In the genomic region with DNA sequence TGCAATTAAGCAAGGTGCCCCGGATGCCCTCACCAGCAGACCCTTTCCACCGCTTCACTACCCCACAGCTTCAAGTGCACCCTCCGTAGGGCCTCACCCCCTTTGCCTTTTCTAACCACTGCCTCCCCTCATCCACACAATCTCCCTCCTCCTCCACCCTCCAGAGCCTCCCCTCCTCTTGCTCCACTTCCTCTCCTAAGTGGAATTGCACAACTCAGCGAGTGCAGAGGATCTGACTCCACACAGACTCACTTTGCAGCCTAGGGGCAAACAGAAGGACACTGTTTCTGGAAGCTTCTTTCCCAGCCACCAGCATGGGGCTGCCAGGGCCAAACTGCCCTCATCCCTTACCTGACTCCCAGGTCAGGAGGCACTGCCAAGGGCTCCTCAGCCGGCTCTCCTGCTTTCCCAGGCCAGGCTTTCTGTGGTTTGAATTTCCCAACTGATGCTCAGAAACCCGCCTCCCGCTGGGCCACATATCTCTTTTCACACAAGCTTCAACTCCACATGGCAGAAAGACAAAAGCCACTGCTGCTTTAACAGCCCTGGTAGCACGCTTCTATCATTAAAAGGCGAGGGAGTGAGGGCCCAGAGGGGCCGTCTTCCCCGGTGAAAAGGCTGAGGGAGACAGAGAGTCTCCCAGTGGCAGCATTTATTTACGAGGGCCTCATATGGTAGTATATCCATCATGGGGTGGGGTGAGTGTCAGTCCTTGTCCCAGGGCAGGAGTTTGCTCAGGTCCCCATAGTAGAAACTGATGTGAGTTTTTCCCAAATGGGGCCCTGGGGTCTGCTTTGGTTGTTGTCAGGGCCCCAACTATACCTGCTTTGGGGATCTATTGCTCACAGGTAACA, we compare ENCODE assay signal across 9 cellular contexts.
DNase-seq lines count a peak whose midpoint lies in the region; ATAC-seq, FAIRE-seq and TF ChIP-seq lines count a peak whose summit lies in the region.
"Had no signal": no experiment of that assay in that cellular context is flagged by ENCODE, and none has a peak within 500 bp of the region (broad histone marks: within the 10 kb centered on the region; RNA-seq: fewer than 3 reads in every experiment).

No MANE protein-coding gene starts in this region.

- H3K27ac ChIP-seq in K562 (ENCODE audit: extremely low read depth, low read depth, low read length) = no peak overlapping the region; the same call in 2 of the 3 replicates
- peak overlapping the region; percentile 3 for H3K27ac ChIP-seq in vagina
- no peak overlapping the region for H3K27ac ChIP-seq in OCI-LY7 (ENCODE audit: low read depth, low read length, poor library complexity, severe bottlenecking)
- H3K27ac ChIP-seq: A549 had no signal

- H3K9ac ChIP-seq in K562 (ENCODE audit: insufficient read depth in 1 of 2, low read depth in 2 of 2, low read length in 2 of 2) = no peak overlapping the region

- in situ Hi-C loops in K562 (cut with MboI) = no loop called here

- intact Hi-C loops in K562 (cut with micrococcal nuclease) (no loop called here), vagina (cut with DNase I) (no loop called here), OCI-LY7 (cut with micrococcal nuclease; ENCODE audit: unreplicated experiment) (no loop called here)

- POLR2A ChIA-PET in K562 (lab: Yijun Ruan, JAX) = interaction anchor here (0.8 to 2.0 kb wide), 4 partner anchors 9 to 21 kb away, joined by 3 to 5 read pairs (median 4); no protein-coding TSS in a partner anchor
- POLR2A ChIA-PET in OCI-LY7 (lab: Charles Lee) = no interaction called here

- H3K36me3 ChIP-seq in K562 (ENCODE audit: control insufficient read depth, insufficient read depth, low read length) (no peaks in the 10 kb centered on the region), vagina (no peaks in the 10 kb centered on the region), OCI-LY7 (ENCODE audit: insufficient read depth, low read length) (no peaks in the 10 kb centered on the region)

- no peak overlapping the region for H3K4me3 ChIP-seq in K562
- no peak overlapping the region for H3K4me3 ChIP-seq in vagina
- H3K4me3 ChIP-seq in OCI-LY7 (ENCODE audit: low read depth, low read length, poor library complexity, severe bottlenecking) = no peak overlapping the region
- H3K4me3 ChIP-seq: A549 had no signal

- H3K9me2 ChIP-seq in OCI-LY7 (ENCODE audit: insufficient read depth, low read length) = no peaks in the 10 kb centered on the region

- H3K79me2 ChIP-seq in K562 (ENCODE audit: control insufficient read depth, insufficient read depth, low read length) (no peaks in the 10 kb centered on the region), OCI-LY7 (ENCODE audit: insufficient read depth, low read depth, low read length) (no peaks in the 10 kb centered on the region)

- no peak for TF ChIP-seq CTCF in K562 (IDR thresholded peaks at IDR 0.05 in 2 of 3, conservative IDR thresholded peaks at IDR 0.05 in 1 of 3; ENCODE audit: insufficient read depth in 2 of 3, low read depth in 1 of 3, low read length in 3 of 3)
- no peak for TF ChIP-seq CTCF in vagina (IDR thresholded peaks at IDR 0.05)
- TF ChIP-seq CTCF in OCI-LY7 (conservative IDR thresholded peaks at IDR 0.05; ENCODE audit: low read length) = no peak

- no peak for ATAC-seq in K562
- ATAC-seq in left lobe of liver = peak; percentile 58
- ATAC-seq in activated naive CD8-positive, alpha-beta T cell treated with anti-CD3 and anti-CD28 coated beads, Interleukin-2, amount 50 U/mL, for 24 hours = no peak
- ATAC-seq: A549 had no signal

- TF ChIP-seq RAD21 in K562 (CRISPR knock-in tag; conservative IDR thresholded peaks at IDR 0.05 in 1 of 2, IDR thresholded peaks at IDR 0.05 in 1 of 2) = no peak

- H3K9me3 ChIP-seq in K562 (replicated peaks; ENCODE audit: control insufficient read depth, insufficient read depth, low read depth, low read length) (no peaks in the 10 kb centered on the region), vagina (no peaks in the 10 kb centered on the region), OCI-LY7 (ENCODE audit: low read length) (no peaks in the 10 kb centered on the region)
- H3K9me3 ChIP-seq: A549 had no signal

- H3K9me1 ChIP-seq in K562 (ENCODE audit: control insufficient read depth, insufficient read depth, low read length) = no peaks in the 10 kb centered on the region

- H3K4me1 Mint-ChIP-seq in activated naive CD8-positive, alpha-beta T cell treated with anti-CD3 and anti-CD28 coated beads, Interleukin-2, amount 50 U/mL, for 24 hours = peaks cover 15% of the 10 kb centered on the region

- DNase-seq in NCI-H510A treated with DMSO at 0.1 percent for 48 hours (lab: John Stamatoyannopoulos, UW) (peak; percentile 21), NCI-H510A (lab: John Stamatoyannopoulos, UW) (no peak), K562 (ENCODE audit: extremely low read depth in 1 of 4, low spot score in 3 of 4) (no peak), left lobe of liver (ENCODE audit: low spot score) (peak; percentile 65), vagina (ENCODE audit: extremely low spot score in 2 of 2) (peak in 1 of 2 donors; percentile 69), OCI-LY7 (ENCODE audit: low spot score) (no peak), mesenteric fat pad (ENCODE audit: low spot score) (no peak)
- no peak for DNase-seq in activated naive CD8-positive, alpha-beta T cell treated with anti-CD3 and anti-CD28 coated beads, Interleukin-2, amount 50 U/mL, for 24 hours

- BruUV-seq in K562 (replicated peaks; lab: Mats Ljungman, UMichigan) (no TSS peak), OCI-LY7 (replicated peaks; lab: Mats Ljungman, UMichigan) (no TSS peak)

- H3K27ac Mint-ChIP-seq in activated naive CD8-positive, alpha-beta T cell treated with anti-CD3 and anti-CD28 coated beads, Interleukin-2, amount 50 U/mL, for 24 hours = no peak overlapping the region

- WGBS in K562 (ENCODE audit: insufficient coverage, low coverage, missing lambda C conversion rate) = under 1% methylated on average over 11 of the region's 12 CpGs

- H3K27me3 ChIP-seq in K562 (ENCODE audit: control insufficient read depth in 2 of 2, insufficient read depth in 2 of 2, low read length in 2 of 2) (peaks cover 7 to 52% of the 10 kb centered on the region in 2 experiments; a peak in 4 of 5 replicates), vagina (no peaks in the 10 kb centered on the region)

- CTCF ChIA-PET in K562 (lab: Yijun Ruan, JAX; ENCODE audit: low intra/inter-chr PET ratio) (no interaction called here), OCI-LY7 (lab: Charles Lee; ENCODE audit: unreplicated experiment) (no interaction called here)

- H3K36me3 Mint-ChIP-seq in activated naive CD8-positive, alpha-beta T cell treated with anti-CD3 and anti-CD28 coated beads, Interleukin-2, amount 50 U/mL, for 24 hours (ENCODE audit: low read depth) = no peaks in the 10 kb centered on the region

- H3K4me2 ChIP-seq in K562 (ENCODE audit: insufficient read depth, low read length) (no peak overlapping the region), OCI-LY7 (ENCODE audit: low read length) (no peak overlapping the region)
- H3K4me2 ChIP-seq: A549 had no signal

- no peak for FAIRE-seq in K562 (lab: Jason Lieb, UNC)
- FAIRE-seq: A549 had no signal

- TF ChIP-seq POLR2A in K562 (conservative IDR thresholded peaks at IDR 0.05) = no peak
- no peak for TF ChIP-seq POLR2A in vagina (IDR thresholded peaks at IDR 0.05)

- no peak overlapping the region for H2AFZ ChIP-seq in K562 (ENCODE audit: low read depth, low read length)
- no peak overlapping the region for H2AFZ ChIP-seq in OCI-LY7 (ENCODE audit: low read length)

- no peaks in the 10 kb centered on the region for H3K9me3 Mint-ChIP-seq in activated naive CD8-positive, alpha-beta T cell treated with anti-CD3 and anti-CD28 coated beads, Interleukin-2, amount 50 U/mL, for 24 hours

- no peak for TF ChIP-seq EP300 in K562 (IDR thresholded peaks at IDR 0.05; ENCODE audit: low read length)

- H3K4me3 Mint-ChIP-seq in activated naive CD8-positive, alpha-beta T cell treated with anti-CD3 and anti-CD28 coated beads, Interleukin-2, amount 50 U/mL, for 24 hours = no peak overlapping the region

- no peaks in the 10 kb centered on the region for H3K27me3 Mint-ChIP-seq in activated naive CD8-positive, alpha-beta T cell treated with anti-CD3 and anti-CD28 coated beads, Interleukin-2, amount 50 U/mL, for 24 hours

- H3K4me1 ChIP-seq in K562 (replicated peaks in 1 of 2; ENCODE audit: control insufficient read depth in 2 of 2, insufficient read depth in 2 of 2, low read length in 2 of 2) (peaks cover 0 to 4% of the 10 kb centered on the region in 2 experiments; a peak in 2 of 5 replicates), vagina (no peaks in the 10 kb centered on the region), OCI-LY7 (ENCODE audit: insufficient read depth, low read length, poor library complexity, severe bottlenecking) (no peaks in the 10 kb centered on the region)

- H4K20me1 ChIP-seq in K562 (replicated peaks; ENCODE audit: control insufficient read depth, insufficient read depth, low read length) (0 out of 2 replicates have a peak, but pooled peaks cover 3% of the 10 kb centered on the region), OCI-LY7 (ENCODE audit: insufficient read depth, low read length) (no peaks in the 10 kb centered on the region)

TF ChIP-seq in K562, 482 proteins besides CTCF, POLR2A, EP300 and RAD21 (continues in another document):
- no peak for TF ChIP-seq CEBPG (CRISPR knock-in tag; IDR thresholded peaks at IDR 0.05)
- 0 out of 4 replicates have a peak, but pooled peaks of 1 of the 2 experiments have one; percentile 8 for TF ChIP-seq CEBPG (tag; conservative IDR thresholded peaks at IDR 0.05 in 1 of 2, IDR thresholded peaks at IDR 0.05 in 1 of 2)
- no peak for TF ChIP-seq ZNF668 (CRISPR knock-in tag; IDR thresholded peaks at IDR 0.05)
- TF ChIP-seq CBX2 (IDR thresholded peaks at IDR 0.05; ENCODE audit: insufficient read depth, low read length, poor library complexity, severe bottlenecking) = no peak
- TF ChIP-seq HMG20A (CRISPR knock-in tag; conservative IDR thresholded peaks at IDR 0.05) = no peak
- 0 out of 2 replicates have a peak, but pooled peaks have one; percentile 14 for TF ChIP-seq SPI1 (IDR thresholded peaks at IDR 0.05; ENCODE audit: borderline replicate concordance, low read depth, low read length)
- TF ChIP-seq PYGO2 (tag; IDR thresholded peaks at IDR 0.05) = no peak
- no peak for TF ChIP-seq ZNF239 (CRISPR knock-in tag; IDR thresholded peaks at IDR 0.05)
- TF ChIP-seq CHD1 (IDR thresholded peaks at IDR 0.05; ENCODE audit: low read length) = no peak
- TF ChIP-seq HSF4 (CRISPR knock-in tag; IDR thresholded peaks at IDR 0.05; ENCODE audit: borderline replicate concordance) = no peak
- TF ChIP-seq ZNF583 (CRISPR knock-in tag; IDR thresholded peaks at IDR 0.05) = no peak
- no peak for TF ChIP-seq LCOR (CRISPR knock-in tag; IDR thresholded peaks at IDR 0.05)
- TF ChIP-seq RHOXF2B (CRISPR knock-in tag; conservative IDR thresholded peaks at IDR 0.05) = no peak
- TF ChIP-seq RBM15 (IDR thresholded peaks at IDR 0.05; ENCODE audit: insufficient read depth, low read length) = no peak
- TF ChIP-seq CEBPB (tag; IDR thresholded peaks at IDR 0.05) = 0 out of 2 replicates have a peak, but pooled peaks have one; percentile 12

Comparison
In these comparisons a context has a peak if more than half of its experiments do, and no peak if none do; other contexts are left out.
1. DNase-seq: peak in NCI-H510A treated with DMSO at 0.1 percent for 48 hours (single experiment) and left lobe of liver (single experiment); none in NCI-H510A (single experiment), K562 (0 of 4), OCI-LY7 (single experiment), activated naive CD8-positive, alpha-beta T cell treated with anti-CD3 and anti-CD28 coated beads, Interleukin-2, amount 50 U/mL, for 24 hours (single experiment) and mesenteric fat pad (single experiment).